In the genomic region with DNA sequence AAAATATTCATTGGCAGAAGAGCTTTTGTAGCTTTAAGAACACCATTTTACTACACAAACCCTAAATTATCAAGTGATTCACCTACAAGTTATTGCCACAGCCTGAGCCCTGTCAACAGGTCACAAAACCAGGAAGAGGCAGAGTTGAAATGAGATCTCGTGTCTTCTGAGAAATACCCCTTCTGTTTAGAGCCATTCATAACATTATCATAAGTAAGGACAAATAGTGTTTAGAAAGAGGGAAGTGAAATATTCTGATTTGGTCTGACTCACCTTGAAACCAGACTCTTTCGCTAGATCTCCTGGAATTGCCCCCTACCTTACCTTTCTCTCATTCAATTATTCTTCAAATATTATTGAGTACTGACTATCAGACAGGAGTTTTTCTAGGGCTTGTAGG, we compare ENCODE assay signal across 14 cellular contexts.
DNase-seq lines count a peak whose midpoint lies in the region; ATAC-seq lines count a peak whose summit lies in the region.
"Had no signal": no experiment of that assay in that cellular context is flagged by ENCODE, and none has a peak within 500 bp of the region (broad histone marks: within the 10 kb centered on the region; RNA-seq: fewer than 3 reads in every experiment).

No MANE protein-coding gene starts in this region.

- DNase-seq in NOMO-1 treated with DMSO at 0.1 percent for 48 hours (lab: John Stamatoyannopoulos, UW; ENCODE audit: unreplicated experiment) (peak; percentile 65), NCI-H187 (lab: John Stamatoyannopoulos, UW) (no peak), NCI-H524 (lab: John Stamatoyannopoulos, UW) (no peak)
- DNase-seq in activated CD4-positive, CD25-positive, alpha-beta regulatory T cell treated with anti-CD3 and anti-CD28 coated beads, Interleukin-2, amount 50 U/mL, for 72 hours, result no peak
- no peak for DNase-seq in activated CD8-positive, alpha-beta memory T cell treated with anti-CD3 and anti-CD28 coated beads, Interleukin-2, amount 50 U/mL, for 48 hours
- DNase-seq: activated T-cell treated with anti-CD3 and anti-CD28 coated beads, Interleukin-2, amount 50 U/mL, for 1 hour; glutamatergic neuron; HFFc6; mesenchymal stem cell; NCI-H2107; SW 1271 had no signal

- peak; percentile 97 for ATAC-seq in GM18502 (IDR thresholded peaks at IDR 0.05; ENCODE audit: poor library complexity, unreplicated experiment)
- peak; percentile 94 for ATAC-seq in GM19463 (IDR thresholded peaks at IDR 0.05; ENCODE audit: unreplicated experiment)
- ATAC-seq in HG02981 (IDR thresholded peaks at IDR 0.05; ENCODE audit: unreplicated experiment), result peak; percentile 94
